ENCODE assay signal across 30 cellular contexts in genomic region chr17:15777297-15777696, GRCh38. TPM values are rescaled to one million over a fixed set of nuclear protein-coding genes. Genes with fewer than 3 reads are reported as not detected.
"Had no signal": no experiment of that assay in that cellular context is flagged by ENCODE, and none has a peak within 500 bp of the region (broad histone marks: within the 10 kb centered on the region; RNA-seq: fewer than 3 reads in every experiment).

No MANE protein-coding gene starts in this region.

- H3K27ac ChIP-seq: left ventricle myocardium inferior, neural progenitor cell, neutrophil, parathyroid adenoma, psoas muscle, right lobe of liver, stomach, testis, thyroid gland, transverse colon, upper lobe of left lung, vagina had no signal

- H3K4me1 Mint-ChIP-seq: mesothelial cell of epicardium, naive B cell, nephron progenitor cell, neural progenitor cell had no signal

- H3K36me3 Mint-ChIP-seq: natural killer cell had no signal

- H3K9me3 ChIP-seq: neutrophil, psoas muscle, right lobe of liver, testis, thyroid gland, transverse colon, upper lobe of left lung, vagina had no signal

- DNase-seq: islet precursor cell; left ventricle myocardium inferior; mesendoderm; naive B cell; natural killer cell; nephron progenitor cell; occipital lobe; psoas muscle; right lobe of liver; stimulated activated CD4-positive, alpha-beta T cell treated with anti-CD3 and anti-CD28 coated beads, Interleukin-1b, Interleukin-23, amount 100 ng/mL, for 48 hours; stimulated activated CD4-positive, alpha-beta T cell treated with anti-CD3 and anti-CD28 coated beads, Interleukin-2, amount 100 ng/mL, for 48 hours; stimulated activated CD4-positive, alpha-beta T cell treated with anti-CD3 and anti-CD28 coated beads, Interleukin-4, amount 100 ng/mL, for 4 hours; stimulated activated CD8-positive, alpha-beta memory T cell treated with anti-CD3 and anti-CD28 coated beads, Interleukin-4, amount 100 ng/mL, for 48 hours; stimulated activated naive B cell treated with anti-CD40 and anti-IgM and Interleukin-4, amounts not matched to agents 10 μg/mL and 1 μg/mL and 100 μg/mL, for 72 hours; stimulated activated naive CD8-positive, alpha-beta T cell treated with anti-CD3 and anti-CD28 coated beads, Interleukin-15, Interleukin-2, amounts not matched to agents 100 U/mL and 50 U/mL, for 24 hours; stomach; testis; thyroid gland; transverse colon; upper lobe of left lung had no signal

- H3K4me1 ChIP-seq: neural progenitor cell, parathyroid adenoma, psoas muscle, right lobe of liver, testis, thyroid gland, transverse colon had no signal

- H3K4me3 ChIP-seq: left ventricle myocardium inferior, lung, neural progenitor cell, psoas muscle, right lobe of liver, smooth muscle cell, stomach, testis, thyroid gland, transverse colon, upper lobe of left lung, vagina had no signal

- H3K4me3 Mint-ChIP-seq: mesothelial cell of epicardium; naive B cell; natural killer cell; nephron progenitor cell; neural progenitor cell; stimulated activated naive B cell treated with anti-CD40 and anti-IgM and Interleukin-4, amounts not matched to agents 10 μg/mL and 1 μg/mL and 100 μg/mL, for 72 hours had no signal

- H3K27ac Mint-ChIP-seq: mesothelial cell of epicardium; naive B cell; natural killer cell; nephron progenitor cell; neural progenitor cell; stimulated activated naive B cell treated with anti-CD40 and anti-IgM and Interleukin-4, amounts not matched to agents 10 μg/mL and 1 μg/mL and 100 μg/mL, for 72 hours had no signal

- H3K27me3 ChIP-seq: neural progenitor cell, right lobe of liver, stomach, testis, thyroid gland, transverse colon, upper lobe of left lung, vagina had no signal

- ATAC-seq: natural killer cell; psoas muscle; right lobe of liver; stimulated activated naive B cell treated with anti-CD40 and anti-IgM and Interleukin-4, amounts not matched to agents 10 μg/mL and 1 μg/mL and 100 μg/mL, for 72 hours; stimulated activated naive CD8-positive, alpha-beta T cell treated with anti-CD3 and anti-CD28 coated beads, Interleukin-15, Interleukin-2, amounts not matched to agents 100 U/mL and 50 U/mL, for 24 hours had no signal

RNA-seq across cellular contexts. Expression of gene TBC1D26, which starts 45.2 kb away (rescaled TPM):
- total RNA-seq: kidney epithelial cell, left ventricle myocardium inferior, natural killer cell, posterior vena cava, psoas muscle, right lobe of liver, smooth muscle cell had no signal
- polyA plus RNA-seq: urinary bladder had no signal
